In genomic region chr5:138461343-138462125, GRCh38 we compare ENCODE assay signal across 10 cellular contexts. TPM values are rescaled to one million over a fixed set of nuclear protein-coding genes. Genes with fewer than 3 reads are reported as not detected.
A peak's percentile ranks its signal among the peaks of the same experiment; 100 is the strongest.
DNase-seq lines count a peak whose midpoint lies in the region; ATAC-seq, FAIRE-seq and TF ChIP-seq lines count a peak whose summit lies in the region.
"Had no signal": no experiment of that assay in that cellular context is flagged by ENCODE, and none has a peak within 500 bp of the region (broad histone marks: within the 10 kb centered on the region; RNA-seq: fewer than 3 reads in every experiment).

No MANE protein-coding gene starts in this region.

- intact Hi-C loops in PC-3 (cut with micrococcal nuclease): no loop called here

- no peak overlapping the region for H3K9ac ChIP-seq in PC-3 (ENCODE audit: low read length)

- no peaks in the 10 kb centered on the region for H3K9me3 Mint-ChIP-seq in neural crest cell

- DNase-seq in COLO829 (ENCODE audit: low spot score) (peak; percentile 54), PC-3 (peak; percentile 27), ecto neural progenitor cell (ENCODE audit: low spot score) (peak; percentile 44), neural crest cell (ENCODE audit: low read depth, low spot score) (no peak), DMS 273 (lab: John Stamatoyannopoulos, UW; ENCODE audit: unreplicated experiment) (no peak), D721Med (ENCODE audit: insufficient read length, low spot score) (no peak)
- DNase-seq: NCI-H774, testis had no signal

- 50 to 52% methylated on average over 5 to 6 of the region's 11 CpGs for WGBS in gastroesophageal sphincter (ENCODE audit: low coverage in 1 of 2), 2 donors

- no peak overlapping the region for H3K4me3 ChIP-seq in PC-3 (ENCODE audit: low read length)
- no peak overlapping the region for H3K4me3 ChIP-seq in gastroesophageal sphincter
- H3K4me3 ChIP-seq: testis had no signal

- no peak for TF ChIP-seq POLR2A in gastroesophageal sphincter (IDR thresholded peaks at IDR 0.05)

- H3K9me3 ChIP-seq in PC-3 (ENCODE audit: low read length) (no peaks in the 10 kb centered on the region), gastroesophageal sphincter (no peaks in the 10 kb centered on the region)
- H3K9me3 ChIP-seq: testis had no signal

- no peaks in the 10 kb centered on the region for H3K36me3 Mint-ChIP-seq in neural crest cell (ENCODE audit: low read depth)

- POLR2A ChIA-PET in PC-3 (lab: Charles Lee; ENCODE audit: unreplicated experiment): no interaction called here

- ATAC-seq in PC-3 (no peak), HG02623 (IDR thresholded peaks at IDR 0.05; ENCODE audit: unreplicated experiment) (no peak), gastroesophageal sphincter (no peak)

- H4K20me1 ChIP-seq in PC-3 (ENCODE audit: low read length): no peaks in the 10 kb centered on the region

- no peaks in the 10 kb centered on the region for H3K9me2 ChIP-seq in PC-3 (replicated peaks; ENCODE audit: low read length)

- no peak for TF ChIP-seq CTCF in PC-3 (conservative IDR thresholded peaks at IDR 0.05; ENCODE audit: low read depth, low read length)
- no peak for TF ChIP-seq CTCF in neural crest cell (conservative IDR thresholded peaks at IDR 0.05)
- TF ChIP-seq CTCF in gastroesophageal sphincter (IDR thresholded peaks at IDR 0.05): no peak
- no peak for TF ChIP-seq CTCF in D721Med (IDR thresholded peaks at IDR 0.05; ENCODE audit: insufficient read depth, missing control alignments)

- CTCF ChIA-PET in PC-3 (lab: Charles Lee): no interaction called here

- no TSS peak for BruUV-seq in PC-3 (replicated peaks; lab: Mats Ljungman, UMichigan)

- peaks cover 4% of the 10 kb centered on the region for H3K27me3 Mint-ChIP-seq in neural crest cell (ENCODE audit: low read depth)

- H3K79me2 ChIP-seq in PC-3 (ENCODE audit: low read length): no peaks in the 10 kb centered on the region

- H3K36me3 ChIP-seq in PC-3 (ENCODE audit: low read depth, low read length) (no peaks in the 10 kb centered on the region), gastroesophageal sphincter (no peaks in the 10 kb centered on the region)

- H3K4me1 Mint-ChIP-seq in neural crest cell: peaks cover 9% of the 10 kb centered on the region

- peak overlapping the region; percentile 63 for H3K4me3 Mint-ChIP-seq in neural crest cell

- no peak overlapping the region for H3K4me2 ChIP-seq in PC-3 (ENCODE audit: low read length)

- H3F3A ChIP-seq in PC-3 (ENCODE audit: low read length, unreplicated experiment): no peaks in the 10 kb centered on the region

- H3K27ac Mint-ChIP-seq in neural crest cell (ENCODE audit: unreplicated experiment): no peak overlapping the region

- H3K4me1 ChIP-seq in PC-3 (ENCODE audit: insufficient read depth, low read length): peaks cover 5% of the 10 kb centered on the region
- peaks cover 0 to 59% (median 14%) of the 10 kb centered on the region in 3 donors for H3K4me1 ChIP-seq in gastroesophageal sphincter

- H3K27ac ChIP-seq in PC-3 (ENCODE audit: low read length): no peak overlapping the region
- H3K27ac ChIP-seq in gastroesophageal sphincter: peak overlapping the region in 2 of 4 donors; percentile 1 to 9
- H3K27ac ChIP-seq: testis had no signal

- no peak overlapping the region for H2AFZ ChIP-seq in PC-3 (ENCODE audit: low read length)

- FAIRE-seq in D721Med (lab: Jason Lieb, UNC): no peak

- H3K27me3 ChIP-seq in PC-3 (ENCODE audit: low read length) (peaks cover 11% of the 10 kb centered on the region), gastroesophageal sphincter (no peaks in the 10 kb centered on the region)
- H3K27me3 ChIP-seq: testis had no signal

- no peak for TF ChIP-seq EP300 in gastroesophageal sphincter (IDR thresholded peaks at IDR 0.05)

RNA-seq across cellular contexts. Expression of gene EGR1, which starts 3.7 kb away (rescaled TPM):
- 1.5 and 1.9 TPM in 2 replicates for total RNA-seq in PC-3 (2014; rRNA removed)
- total RNA-seq in neural crest cell: 21.5 and 26.5 TPM in 2 replicates
- 10 to 100 TPM; 12.0 to 37.3 (median 15.6) TPM for total RNA-seq in gastroesophageal sphincter

RNA-seq across cellular contexts. Expression of gene REEP2, which starts 22.7 kb away (rescaled TPM):
- total RNA-seq in PC-3 (2014; rRNA removed): 2.4 and 2.5 TPM in 2 replicates
- total RNA-seq in neural crest cell: 55.1 and 59.2 TPM in 2 replicates
- total RNA-seq in gastroesophageal sphincter: 10 to 100 TPM; 16.7 to 45.8 (median 26.3) TPM

Comparison
In these comparisons a context has a peak if more than half of its experiments do, and no peak if none do; other contexts are left out.
1. DNase-seq: peak in COLO829 (single experiment), PC-3 (single experiment) and ecto neural progenitor cell (single experiment); none in neural crest cell (single experiment), DMS 273 (single experiment) and D721Med (single experiment).